In the genomic region with DNA sequence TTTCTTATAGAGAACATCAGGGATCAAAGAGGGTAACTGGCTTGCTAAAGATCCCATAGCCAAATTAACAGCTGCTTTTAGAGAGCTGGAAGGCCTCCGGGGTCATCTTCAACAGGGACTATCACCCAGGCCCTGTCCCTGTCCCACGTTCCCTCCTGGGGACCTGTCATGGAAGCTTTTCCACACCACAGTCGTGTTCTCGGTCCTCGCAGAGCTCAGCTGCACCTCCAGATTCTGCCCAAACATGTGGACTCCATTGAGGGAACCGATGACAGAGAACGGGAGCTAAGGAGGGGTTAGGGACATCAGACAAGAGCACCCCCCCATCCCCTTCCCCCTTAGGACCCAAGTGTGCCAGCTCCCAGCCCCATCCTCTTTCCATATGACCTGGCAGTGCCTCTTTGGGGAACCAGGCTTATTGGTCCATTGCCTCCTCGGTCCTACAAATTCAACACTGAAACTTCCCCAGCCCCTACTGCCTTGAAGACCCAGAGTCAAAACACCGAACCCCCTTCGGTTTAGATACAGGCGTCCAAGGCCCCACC, we compare ENCODE assay signal across 8 cellular contexts. TPM values are rescaled to one million over a fixed set of nuclear protein-coding genes. Genes with fewer than 3 reads are reported as not detected.
A peak's percentile ranks its signal among the peaks of the same experiment; 100 is the strongest.
DNase-seq lines count a peak whose midpoint lies in the region; ATAC-seq and TF ChIP-seq lines count a peak whose summit lies in the region.

No MANE protein-coding gene starts in this region.

- TSS peak; percentile 52 for BruUV-seq in PC-9 (replicated peaks; lab: Mats Ljungman, UMichigan)

- H3K27ac ChIP-seq in CD4-positive, alpha-beta memory T cell (ENCODE audit: low read depth, low read length) = peak overlapping the region; percentile 98
- H3K27ac ChIP-seq in PC-9 = no peak overlapping the region; the same call in 1 of the 2 replicates
- H3K27ac ChIP-seq in osteoblast (ENCODE audit: low read depth, low read length) = peak overlapping the region; percentile 97

- H3K9me3 ChIP-seq in CD4-positive, alpha-beta memory T cell (ENCODE audit: control insufficient read depth in 1 of 2, low read length in 2 of 2) = no peaks in the 10 kb centered on the region
- H3K9me3 ChIP-seq in PC-9 (ENCODE audit: insufficient read depth, low read depth) (no peaks in the 10 kb centered on the region), osteoblast (ENCODE audit: low read depth, low read length) (no peaks in the 10 kb centered on the region)

- H3K27ac Mint-ChIP-seq in CD4-positive, alpha-beta memory T cell = peak overlapping the region; percentile 99 to 100 (median 100)
- peak overlapping the region; percentile 100 for H3K27ac Mint-ChIP-seq in endothelial cell (ENCODE audit: unreplicated experiment)

- peaks cover 20 to 56% (median 40%) of the 10 kb centered on the region in 4 donors for H3K4me1 Mint-ChIP-seq in CD4-positive, alpha-beta memory T cell
- peaks cover 27% of the 10 kb centered on the region for H3K4me1 Mint-ChIP-seq in endothelial cell (ENCODE audit: unreplicated experiment)

- ATAC-seq in GM21619 (IDR thresholded peaks at IDR 0.05; ENCODE audit: unreplicated experiment) (no peak), left colon (no peak)

- H3K9me3 Mint-ChIP-seq in CD4-positive, alpha-beta memory T cell = peaks cover 0 to 4% (median 0%) of the 10 kb centered on the region in 8 donors
- H3K9me3 Mint-ChIP-seq in endothelial cell (ENCODE audit: unreplicated experiment) = no peaks in the 10 kb centered on the region

- H3K79me2 ChIP-seq in PC-9 (ENCODE audit: low read depth) (no peaks in the 10 kb centered on the region), osteoblast (ENCODE audit: insufficient read depth, low read length) (no peaks in the 10 kb centered on the region)

- CTCF ChIA-PET in CD4-positive, alpha-beta memory T cell (lab: Charles Lee; ENCODE audit: partially characterized antibody) = interaction anchor here (1.0 kb wide), 1 partner anchor 172 kb away, joined by 4 read pairs; a partner anchor contains a TSS
- CTCF ChIA-PET in PC-9 (lab: Charles Lee) = interaction anchor here (1.0 kb wide), 1 partner anchor 45 kb away, joined by 7 read pairs; a partner anchor contains a TSS

- no peaks in the 10 kb centered on the region for H3K27me3 ChIP-seq in CD4-positive, alpha-beta memory T cell (ENCODE audit: insufficient read depth, low read length)
- no peaks in the 10 kb centered on the region for H3K27me3 ChIP-seq in PC-9 (ENCODE audit: insufficient read depth, low read depth)
- no peaks in the 10 kb centered on the region for H3K27me3 ChIP-seq in osteoblast (ENCODE audit: insufficient read depth, low read length)

- TF ChIP-seq CTCF in PC-9 (conservative IDR thresholded peaks at IDR 0.05) (no peak), endothelial cell (IDR thresholded peaks at IDR 0.05; ENCODE audit: unreplicated experiment) (no peak), osteoblast (IDR thresholded peaks at IDR 0.05; ENCODE audit: extremely low read depth, low read depth, low read length) (no peak)

- no peaks in the 10 kb centered on the region for H3K27me3 Mint-ChIP-seq in CD4-positive, alpha-beta memory T cell
- H3K27me3 Mint-ChIP-seq in endothelial cell (ENCODE audit: unreplicated experiment) = peaks cover 27% of the 10 kb centered on the region

- H3K4me1 ChIP-seq in CD4-positive, alpha-beta memory T cell (ENCODE audit: insufficient read depth, low read length) = peaks cover 40% of the 10 kb centered on the region
- peaks cover 23% of the 10 kb centered on the region for H3K4me1 ChIP-seq in PC-9 (replicated peaks; ENCODE audit: insufficient read depth)
- peaks cover 22% of the 10 kb centered on the region for H3K4me1 ChIP-seq in osteoblast (ENCODE audit: insufficient read depth, low read length)

- intact Hi-C loops in CD4-positive, alpha-beta memory T cell (cut with micrococcal nuclease) = no loop called here
- intact Hi-C loops in PC-9 (cut with micrococcal nuclease; ENCODE audit: unreplicated experiment) = no loop called here
- intact Hi-C loops in left colon (cut with DNase I, micrococcal nuclease) = no loop called here

- H3K9me2 ChIP-seq in PC-9 (ENCODE audit: insufficient read depth) = no peaks in the 10 kb centered on the region

- peaks cover 40% of the 10 kb centered on the region for H3F3A ChIP-seq in PC-9 (ENCODE audit: insufficient read depth, low read depth)

- peak overlapping the region; percentile 94 to 98 for H3K4me3 ChIP-seq in CD4-positive, alpha-beta memory T cell (ENCODE audit: low read length in 2 of 2)
- H3K4me3 ChIP-seq in PC-9 (peak overlapping the region; percentile 74), osteoblast (ENCODE audit: insufficient read depth, low read length) (peak overlapping the region; percentile 85)

- H3K4me2 ChIP-seq in PC-9 = peak overlapping the region; percentile 86
- H3K4me2 ChIP-seq in osteoblast (ENCODE audit: insufficient read depth, low read length) = peak overlapping the region; percentile 90

- H4K20me1 ChIP-seq in PC-9 (ENCODE audit: insufficient read depth) = peaks cover 6% of the 10 kb centered on the region; the same call in 1 of the 2 replicates
- peaks cover 2% of the 10 kb centered on the region for H4K20me1 ChIP-seq in osteoblast (ENCODE audit: insufficient read depth, low read length)

- POLR2A ChIA-PET in CD4-positive, alpha-beta memory T cell (lab: Charles Lee; ENCODE audit: partially characterized antibody) = interaction anchor here (0.7 to 3.6 kb wide), 10 partner anchors 16 to 940 kb away, joined by 3 to 53 read pairs (median 12); a partner anchor contains a TSS
- POLR2A ChIA-PET in PC-9 (lab: Charles Lee; ENCODE audit: unreplicated experiment) = interaction anchor here (0.7 kb wide), 2 partner anchors 402 to 699 kb away, joined by 3 to 5 read pairs; a partner anchor contains a TSS

- no peak for DNase-seq in CD4-positive, alpha-beta memory T cell
- DNase-seq in PC-9 = no peak
- DNase-seq in endothelial cell (ENCODE audit: low spot score) = no peak
- peak; percentile 86 for DNase-seq in osteoblast (ENCODE audit: insufficient read length, low spot score, missing footprints)
- DNase-seq in cerebellum (ENCODE audit: low spot score) = no peak
- DNase-seq in NCI-H226 = no peak
- DNase-seq in left colon = no peak

- H3K36me3 ChIP-seq in CD4-positive, alpha-beta memory T cell (ENCODE audit: insufficient read depth, low read length) = no peaks in the 10 kb centered on the region
- no peaks in the 10 kb centered on the region for H3K36me3 ChIP-seq in PC-9 (ENCODE audit: low read depth)
- no peaks in the 10 kb centered on the region for H3K36me3 ChIP-seq in osteoblast (ENCODE audit: insufficient read depth, low read length)

- peaks cover 0 to 13% of the 10 kb centered on the region in 2 donors for H3K36me3 Mint-ChIP-seq in CD4-positive, alpha-beta memory T cell
- peaks cover 3% of the 10 kb centered on the region for H3K36me3 Mint-ChIP-seq in endothelial cell (ENCODE audit: low read depth, unreplicated experiment)

- H2AFZ ChIP-seq in PC-9 (peak overlapping the region; percentile 77), osteoblast (ENCODE audit: low read length) (peak overlapping the region; percentile 87)

- peak overlapping the region; percentile 90 to 99 (median 96) for H3K4me3 Mint-ChIP-seq in CD4-positive, alpha-beta memory T cell
- H3K4me3 Mint-ChIP-seq in endothelial cell (ENCODE audit: unreplicated experiment) = peak overlapping the region; percentile 94

RNA-seq across cellular contexts. Expression of a gene that starts 0.6 kb away (rescaled TPM):
- 10 to 100 TPM; 22.4 to 24.1 TPM for total RNA-seq in CD4-positive, alpha-beta memory T cell
- 1 to 10 TPM; 4.9 to 7.4 TPM for polyA plus RNA-seq in CD4-positive, alpha-beta memory T cell
- total RNA-seq in PC-9 (2021) = 50.0 and 60.4 TPM in 2 replicates
- 15.6 TPM for total RNA-seq in endothelial cell (ENCODE audit: unreplicated experiment)
- total RNA-seq in osteoblast = 18.6 and 29.7 TPM in 2 replicates
- 15.3 TPM for total RNA-seq in cerebellum
- 1 to 10 TPM; 7.6 to 10.0 TPM for total RNA-seq in left colon

RNA-seq across cellular contexts. Expression of a gene that starts 5.6 kb away (rescaled TPM):
- 10 to 100 TPM; 41.8 to 48.8 TPM for total RNA-seq in CD4-positive, alpha-beta memory T cell
- 10 to 100 TPM; 10.7 to 22.9 TPM for polyA plus RNA-seq in CD4-positive, alpha-beta memory T cell
- total RNA-seq in PC-9 (2021) (92.2 and 99.6 TPM in 2 replicates), endothelial cell (ENCODE audit: unreplicated experiment) (117 TPM), osteoblast (19.5 and 20.9 TPM in 2 replicates), cerebellum (21.6 TPM), left colon (10 to 100 TPM; 52.6 to 52.8 TPM)

RNA-seq across cellular contexts. Expression of a gene that starts 38.4 kb away (rescaled TPM):
- total RNA-seq in CD4-positive, alpha-beta memory T cell = 100 to 1,000 TPM; 150 to 156 TPM
- 10 to 100 TPM; 40.7 to 57.9 TPM for polyA plus RNA-seq in CD4-positive, alpha-beta memory T cell
- total RNA-seq in PC-9 (2021) = 151 and 155 TPM in 2 replicates
- total RNA-seq in endothelial cell (ENCODE audit: unreplicated experiment) = 231 TPM
- total RNA-seq in osteoblast = 39.4 and 43.3 TPM in 2 replicates
- 86.3 TPM for total RNA-seq in cerebellum
- total RNA-seq in left colon = 10 to 100 TPM; 95.3 to 95.5 TPM

RNA-seq across cellular contexts. Expression of a gene that starts 45.7 kb away (rescaled TPM):
- total RNA-seq in CD4-positive, alpha-beta memory T cell = 10 to 100 TPM; 55.5 to 56.2 TPM
- polyA plus RNA-seq in CD4-positive, alpha-beta memory T cell = 1 to 10 TPM; 2.6 to 9.5 TPM
- total RNA-seq in PC-9 (2021) (91.8 and 95.1 TPM in 2 replicates), endothelial cell (ENCODE audit: unreplicated experiment) (191 TPM), osteoblast (93.1 and 98.1 TPM in 2 replicates), cerebellum (45.5 TPM), left colon (10 to 100 TPM; 71.2 to 72.9 TPM)

RNA-seq across cellular contexts. Expression of a gene that starts 49.4 kb away (rescaled TPM):
- 1 to 10 TPM in 1 of 2 experiments, under 1 TPM in 1; 0.90 to 1.1 TPM for total RNA-seq in CD4-positive, alpha-beta memory T cell
- polyA plus RNA-seq in CD4-positive, alpha-beta memory T cell = under 1 TPM; 0.16 to 0.56 TPM
- not detected in 2 replicates for total RNA-seq in PC-9 (2021)
- not detected for total RNA-seq in endothelial cell (ENCODE audit: unreplicated experiment)
- total RNA-seq in osteoblast = not detected in 2 replicates
- not detected for total RNA-seq in cerebellum
- under 1 TPM; 0.21 to 0.22 TPM for total RNA-seq in left colon
